ENCODE assay signal across 14 cellular contexts in genomic region chr12:20077618-20078017, GRCh38.
"Had no signal": no experiment of that assay in that cellular context is flagged by ENCODE, and none has a peak within 500 bp of the region (broad histone marks: within the 10 kb centered on the region; RNA-seq: fewer than 3 reads in every experiment).

No MANE protein-coding gene starts in this region.

- DNase-seq: activated CD4-positive, alpha-beta T cell treated with anti-CD3 and anti-CD28 coated beads for 1 hour; activated gamma-delta T cell treated with Interleukin-2 at 50 U/mL for 16 hours; central memory CD4-positive, alpha-beta T cell; left colon; sigmoid colon; SJCRH30; stimulated activated naive B cell treated with anti-CD40 and anti-IgM and Interleukin-4, amounts not matched to agents 10 μg/mL and 1 μg/mL and 100 μg/mL, for 72 hours; SW 1271; T-helper 2 cell; thyroid gland had no signal

- H3K4me3 ChIP-seq: gastroesophageal sphincter, sigmoid colon, SJCRH30, thyroid gland, vagina had no signal

- H3K9me3 ChIP-seq: gastroesophageal sphincter, sigmoid colon, SJCRH30, thyroid gland, vagina had no signal

- H3K36me3 ChIP-seq: gastroesophageal sphincter, sigmoid colon, SJCRH30, thyroid gland, vagina had no signal

- ATAC-seq: activated naive CD4-positive, alpha-beta T cell treated with anti-CD3 and anti-CD28 coated beads, Interleukin-2, amount 50 U/mL, for 72 hours; gastroesophageal sphincter; left colon; stimulated activated naive B cell treated with anti-CD40 and anti-IgM and Interleukin-4, amounts not matched to agents 10 μg/mL and 1 μg/mL and 100 μg/mL, for 72 hours had no signal

- H3K27ac ChIP-seq: gastroesophageal sphincter, sigmoid colon, SJCRH30, thyroid gland, vagina, VCaP had no signal

- H3K4me1 ChIP-seq: gastroesophageal sphincter, sigmoid colon, SJCRH30, thyroid gland, vagina had no signal

- H3K27me3 ChIP-seq: gastroesophageal sphincter, sigmoid colon, SJCRH30, thyroid gland, vagina had no signal
